19 cellular contexts compared by ENCODE assay signal in the genomic region with DNA sequence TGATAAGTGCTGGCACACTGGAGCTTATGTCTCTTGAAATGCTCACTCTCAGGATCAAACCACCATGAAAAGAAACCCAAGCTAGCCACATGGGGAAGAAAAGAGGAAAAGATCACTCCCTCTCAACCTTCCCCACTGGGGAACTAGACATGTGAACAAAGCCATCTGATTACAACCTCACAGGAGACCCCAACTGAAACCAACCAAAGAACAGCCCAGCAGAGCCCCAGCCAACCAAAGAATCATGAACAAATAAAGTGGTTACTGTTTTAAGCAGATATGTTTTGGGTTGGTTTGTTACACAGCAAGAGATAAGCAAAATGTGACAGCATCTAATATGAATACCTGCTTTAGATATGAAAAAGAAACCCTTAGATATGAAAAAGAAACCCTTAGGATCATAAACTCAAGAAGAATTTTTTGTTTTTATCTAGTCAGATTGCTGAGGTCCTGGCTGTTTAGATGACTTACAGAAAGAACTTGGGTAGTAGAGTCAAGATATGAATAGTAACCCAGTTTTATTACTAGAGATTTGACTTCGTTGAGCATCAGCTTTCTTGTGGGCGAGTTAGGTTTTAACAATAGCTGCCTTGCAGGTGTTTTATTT. TPM values are rescaled to one million over a fixed set of nuclear protein-coding genes. Genes with fewer than 3 reads are reported as not detected.
DNase-seq lines count a peak whose midpoint lies in the region; ATAC-seq and TF ChIP-seq lines count a peak whose summit lies in the region.
"Had no signal": no experiment of that assay in that cellular context is flagged by ENCODE, and none has a peak within 500 bp of the region (broad histone marks: within the 10 kb centered on the region; RNA-seq: fewer than 3 reads in every experiment).

No MANE protein-coding gene starts in this region.

- intact Hi-C loops in Caco-2 (cut with micrococcal nuclease; ENCODE audit: unreplicated experiment) (no loop called here), CD14-positive monocyte (cut with micrococcal nuclease) (no loop called here)

- no peaks in the 10 kb centered on the region for H3K36me3 ChIP-seq in Caco-2 (ENCODE audit: control insufficient read depth, insufficient read depth, low read length)
- H3K36me3 ChIP-seq: BLaER1 treated with 17β-estradiol and CSF1 and Interleukin-3, amounts not matched to agents 10 nM and 100 nM; neutrophil; thoracic aorta had no signal

- H3K4me1 Mint-ChIP-seq in Caco-2 (ENCODE audit: low read depth, unreplicated experiment) (no peaks in the 10 kb centered on the region), CD14-positive monocyte (peaks cover 9% of the 10 kb centered on the region), mesothelial cell of epicardium (no peaks in the 10 kb centered on the region)
- peaks cover 20% of the 10 kb centered on the region for H3K4me1 Mint-ChIP-seq in activated CD8-positive, alpha-beta T cell treated with anti-CD3 and anti-CD28 coated beads, Interleukin-2, amount 10 ng/mL, durations not matched to agents 7 days and 5 days (ENCODE audit: low read depth)

- peaks cover 2% of the 10 kb centered on the region for H3K9me3 Mint-ChIP-seq in Caco-2 (ENCODE audit: unreplicated experiment)
- H3K9me3 Mint-ChIP-seq in activated CD8-positive, alpha-beta T cell treated with anti-CD3 and anti-CD28 coated beads, Interleukin-2, amount 10 ng/mL, durations not matched to agents 7 days and 5 days (ENCODE audit: insufficient read depth) = peaks cover 7% of the 10 kb centered on the region
- H3K9me3 Mint-ChIP-seq in CD14-positive monocyte = peaks cover 0 to 10% (median 7%) of the 10 kb centered on the region in 7 donors
- H3K9me3 Mint-ChIP-seq in mesothelial cell of epicardium = peaks cover 24% of the 10 kb centered on the region

- H3K27ac Mint-ChIP-seq in Caco-2 (ENCODE audit: unreplicated experiment) (peak overlapping the region; percentile 59), CD14-positive monocyte (peak overlapping the region in 1 of 7 donors; percentile 9), mesothelial cell of epicardium (no peak overlapping the region)
- peak overlapping the region; percentile 96 for H3K27ac Mint-ChIP-seq in activated CD8-positive, alpha-beta T cell treated with anti-CD3 and anti-CD28 coated beads, Interleukin-2, amount 10 ng/mL, durations not matched to agents 7 days and 5 days

- no peaks in the 10 kb centered on the region for H3K27me3 ChIP-seq in Caco-2 (replicated peaks; ENCODE audit: control insufficient read depth, insufficient read depth, low read length)
- H3K27me3 ChIP-seq: neutrophil had no signal

- POLR2A ChIA-PET in Caco-2 (lab: Charles Lee) = no interaction called here
- POLR2A ChIA-PET in activated CD8-positive, alpha-beta T cell treated with anti-CD3 and anti-CD28 coated beads, Interleukin-2, amount 10 ng/mL, durations not matched to agents 7 days and 5 days (lab: Charles Lee) = interaction anchor here (0.6 kb wide), 1 partner anchor 130 kb away, joined by 3 read pairs; no protein-coding TSS in a partner anchor

- peaks cover 17% of the 10 kb centered on the region for H3K4me1 ChIP-seq in Caco-2

- H3K9me3 ChIP-seq in Caco-2 = no peaks in the 10 kb centered on the region
- H3K9me3 ChIP-seq: neutrophil, thoracic aorta had no signal

- TF ChIP-seq CTCF in Caco-2 (IDR thresholded peaks at IDR 0.05; ENCODE audit: insufficient read depth in 1 of 2, low read depth in 1 of 2, low read length in 1 of 2, severe bottlenecking in 1 of 2, unreplicated experiment in 1 of 2) = no peak
- TF ChIP-seq CTCF in CD14-positive monocyte (IDR thresholded peaks at IDR 0.05) = no peak
- TF ChIP-seq CTCF in mesothelial cell of epicardium (IDR thresholded peaks at IDR 0.05; ENCODE audit: unreplicated experiment) = no peak

- CTCF ChIA-PET in Caco-2 (lab: Charles Lee) = interaction anchor here (1.0 kb wide), 1 partner anchor 29 kb away, joined by 4 read pairs; no protein-coding TSS in a partner anchor
- CTCF ChIA-PET in activated CD8-positive, alpha-beta T cell treated with anti-CD3 and anti-CD28 coated beads, Interleukin-2, amount 10 ng/mL, durations not matched to agents 7 days and 5 days (lab: Charles Lee) = interaction anchor here (0.7 to 1.1 kb wide), 3 partner anchors 29 to 50 kb away, joined by 3 to 4 read pairs (median 3); no protein-coding TSS in a partner anchor

- H3K4me3 ChIP-seq in Caco-2 (ENCODE audit: low read depth, low read length) = no peak overlapping the region
- H3K4me3 ChIP-seq: BLaER1 treated with 17β-estradiol and CSF1 and Interleukin-3, amounts not matched to agents 10 nM and 100 nM; dorsolateral prefrontal cortex; lung; skin epidermis; thoracic aorta had no signal

- H3K27me3 Mint-ChIP-seq in Caco-2 (ENCODE audit: insufficient read depth, unreplicated experiment) (no peaks in the 10 kb centered on the region), CD14-positive monocyte (ENCODE audit: low read depth in 3 of 3) (peaks cover 0 to 30% (median 0%) of the 10 kb centered on the region in 3 donors), mesothelial cell of epicardium (ENCODE audit: low read depth) (no peaks in the 10 kb centered on the region)
- no peaks in the 10 kb centered on the region for H3K27me3 Mint-ChIP-seq in activated CD8-positive, alpha-beta T cell treated with anti-CD3 and anti-CD28 coated beads, Interleukin-2, amount 10 ng/mL, durations not matched to agents 7 days and 5 days (ENCODE audit: low read depth)

- ATAC-seq in GM18867 (IDR thresholded peaks at IDR 0.05; ENCODE audit: unreplicated experiment) = peak; percentile 17
- ATAC-seq in HG03039 (IDR thresholded peaks at IDR 0.05; ENCODE audit: unreplicated experiment) = peak; percentile 8
- no peak for ATAC-seq in activated CD8-positive, alpha-beta T cell treated with anti-CD3 and anti-CD28 coated beads, Interleukin-2, amount 10 ng/mL, durations not matched to agents 7 days and 5 days
- ATAC-seq: PC-3 had no signal

- DNase-seq in Caco-2 (no peak), nucleus accumbens (lab: John Stamatoyannopoulos, UW) (no peak), CD14-positive monocyte (ENCODE audit: low spot score) (no peak), NCI-H187 treated with DMSO at 0.1 percent for 48 hours (lab: John Stamatoyannopoulos, UW) (no peak), mesothelial cell of epicardium (ENCODE audit: low spot score in 2 of 2, unreplicated experiment in 2 of 2) (no peak)
- no peak for DNase-seq in activated CD8-positive, alpha-beta T cell treated with anti-CD3 and anti-CD28 coated beads, Interleukin-2, amount 10 ng/mL, durations not matched to agents 7 days and 5 days
- DNase-seq: activated CD8-positive, alpha-beta memory T cell treated with anti-CD3 and anti-CD28 coated beads for 24 hours; aorta; dorsolateral prefrontal cortex; NCI-H2081; PC-3; SW 1271 had no signal

- H3K36me3 Mint-ChIP-seq in Caco-2 (ENCODE audit: insufficient read depth, unreplicated experiment) (no peaks in the 10 kb centered on the region), CD14-positive monocyte (no peaks in the 10 kb centered on the region), mesothelial cell of epicardium (no peaks in the 10 kb centered on the region)
- H3K36me3 Mint-ChIP-seq in activated CD8-positive, alpha-beta T cell treated with anti-CD3 and anti-CD28 coated beads, Interleukin-2, amount 10 ng/mL, durations not matched to agents 7 days and 5 days (ENCODE audit: low read depth) = peaks cover 10% of the 10 kb centered on the region

- BruUV-seq in Caco-2 (replicated peaks; lab: Mats Ljungman, UMichigan) = no TSS peak

- H3K4me3 Mint-ChIP-seq in Caco-2 (ENCODE audit: unreplicated experiment) (peak overlapping the region; percentile 57), CD14-positive monocyte (no peak overlapping the region), mesothelial cell of epicardium (no peak overlapping the region)
- peak overlapping the region; percentile 57 for H3K4me3 Mint-ChIP-seq in activated CD8-positive, alpha-beta T cell treated with anti-CD3 and anti-CD28 coated beads, Interleukin-2, amount 10 ng/mL, durations not matched to agents 7 days and 5 days

RNA-seq across cellular contexts. Expression of gene TLR7, which starts 23.7 kb away (rescaled TPM):
- total RNA-seq in Caco-2 (2022) = 0.45 and 0.63 TPM in 2 replicates
- under 1 TPM in 1 of 2 experiments, not detected in 1; 0.05 TPM for total RNA-seq in activated CD8-positive, alpha-beta T cell treated with anti-CD3 and anti-CD28 coated beads, Interleukin-2, amount 10 ng/mL, durations not matched to agents 7 days and 5 days
- polyA plus RNA-seq in CD14-positive monocyte = 10 to 100 TPM; 23.0 to 27.3 TPM
- 0.04 TPM in 2 of 3 replicates, not detected in the other for total RNA-seq in mesothelial cell of epicardium
- total RNA-seq: PC-3 had no signal

RNA-seq across cellular contexts. Expression of gene PRPS2, which starts 52.0 kb away (rescaled TPM):
- total RNA-seq in Caco-2 (2022) = 35.6 and 44.0 TPM in 2 replicates
- 10 to 100 TPM; 84.5 to 94.3 TPM for total RNA-seq in activated CD8-positive, alpha-beta T cell treated with anti-CD3 and anti-CD28 coated beads, Interleukin-2, amount 10 ng/mL, durations not matched to agents 7 days and 5 days
- 10 to 100 TPM; 17.3 to 19.6 TPM for polyA plus RNA-seq in CD14-positive monocyte
- 12.6 to 15.9 TPM (median 14.3 TPM) in 3 replicates for total RNA-seq in mesothelial cell of epicardium

Comparison
In these comparisons a context has a peak if more than half of its experiments do, and no peak if none do; other contexts are left out.
1. H3K4me3 Mint-ChIP-seq: peak in Caco-2 (single experiment) and activated CD8-positive, alpha-beta T cell treated with anti-CD3 and anti-CD28 coated beads, Interleukin-2, amount 10 ng/mL, durations not matched to agents 7 days and 5 days (single experiment); none in CD14-positive monocyte (0 of 2) and mesothelial cell of epicardium (single experiment).